In the genomic region with DNA sequence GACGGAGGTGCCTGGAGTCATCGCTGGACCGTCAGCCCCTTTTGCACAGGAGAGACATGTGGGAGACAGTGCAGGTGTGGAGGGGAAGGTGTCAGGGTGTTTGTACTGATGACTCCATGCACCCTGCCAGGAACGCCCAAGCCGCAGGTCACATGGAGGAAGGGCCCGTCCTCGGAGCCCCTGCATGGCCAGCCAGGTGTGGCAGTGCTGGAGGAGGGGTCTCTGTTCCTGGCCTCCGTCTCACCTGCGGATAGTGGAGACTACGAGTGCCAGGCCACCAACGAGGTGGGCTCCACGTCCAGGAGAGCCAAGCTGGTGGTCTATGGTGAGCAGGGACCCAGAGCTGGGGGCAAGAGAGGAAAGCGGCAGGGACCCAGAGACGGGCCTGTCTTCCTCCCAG, we compare ENCODE assay signal across 36 cellular contexts.
"Had no signal": no experiment of that assay in that cellular context is flagged by ENCODE, and none has a peak within 500 bp of the region (broad histone marks: within the 10 kb centered on the region; RNA-seq: fewer than 3 reads in every experiment).

No MANE protein-coding gene starts in this region.

- H3K9me3 Mint-ChIP-seq: activated B cell treated with CpG ODN at 0.5 μM for 24 hours; activated CD4-positive, alpha-beta memory T cell treated with anti-CD3 and anti-CD28 coated beads, Interleukin-2, amount 10 ng/mL, durations not matched to agents 7 days and 5 days; activated CD4-positive, alpha-beta T cell treated with anti-CD3 and anti-CD28 coated beads, Interleukin-2, amount 10 ng/mL, durations not matched to agents 7 days and 5 days; activated naive CD4-positive, alpha-beta T cell treated with anti-CD3 and anti-CD28 coated beads, Interleukin-2, amount 10 ng/mL, durations not matched to agents 7 days and 5 days; activated naive CD4-positive, alpha-beta T cell treated with anti-CD3 and anti-CD28 coated beads, Interleukin-2, amount 50 U/mL, for 24 hours; activated naive CD8-positive, alpha-beta T cell treated with anti-CD3 and anti-CD28 coated beads, Interleukin-2, amount 10 ng/mL, durations not matched to agents 7 days and 5 days; activated naive CD8-positive, alpha-beta T cell treated with anti-CD3 and anti-CD28 coated beads, Interleukin-2, amount 50 U/mL, for 24 hours; activated T-cell treated with anti-CD3 and anti-CD28 coated beads, Interleukin-2, amount 50 U/mL, for 24 hours; activated T-helper 2 cell treated with anti-CD3 and anti-CD28 coated beads, Interferon-gamma antibody, Interleukin-2, Interleukin-4, amounts not matched to agents 10 μg/mL and 5 μg/mL and 100 μg/mL, durations not matched to agents 14 hours and 24 hours and 36 hours; brain; central memory CD8-positive, alpha-beta T cell; T-helper 1 cell treated with Interleukin-12 subunit alpha and Interleukin-12 subunit beta and Interleukin-4 antibody, amounts not matched to agents 30 μg/mL and 1 μg/mL, for 36 hours; T-helper 2 cell treated with Interferon-gamma antibody and Interleukin-4, amounts not matched to agents 5 μg/mL and 100 μg/mL, for 36 hours had no signal

- H3K4me1 Mint-ChIP-seq: activated CD4-positive, alpha-beta memory T cell treated with anti-CD3 and anti-CD28 coated beads, Interleukin-2, amount 10 ng/mL, durations not matched to agents 7 days and 5 days; activated CD4-positive, alpha-beta T cell treated with anti-CD3 and anti-CD28 coated beads for 36 hours; activated CD4-positive, alpha-beta T cell treated with anti-CD3 and anti-CD28 coated beads, Interleukin-2, amount 10 ng/mL, durations not matched to agents 7 days and 5 days; activated CD8-positive, alpha-beta memory T cell treated with anti-CD3 and anti-CD28 coated beads, Interleukin-2, amount 10 ng/mL, durations not matched to agents 7 days and 5 days; activated naive CD4-positive, alpha-beta T cell treated with anti-CD3 and anti-CD28 coated beads, Interleukin-2, amount 10 ng/mL, durations not matched to agents 7 days and 5 days; activated naive CD4-positive, alpha-beta T cell treated with anti-CD3 and anti-CD28 coated beads, Interleukin-2, amount 50 U/mL, for 24 hours; activated naive CD8-positive, alpha-beta T cell treated with anti-CD3 and anti-CD28 coated beads, Interleukin-2, amount 10 ng/mL, durations not matched to agents 7 days and 5 days; activated naive CD8-positive, alpha-beta T cell treated with anti-CD3 and anti-CD28 coated beads, Interleukin-2, amount 50 U/mL, for 24 hours; brain; central memory CD8-positive, alpha-beta T cell had no signal

- H3K9me3 ChIP-seq: ascending aorta had no signal

- H3K4me3 ChIP-seq: ascending aorta, cardiac muscle cell had no signal

- H3K4me3 Mint-ChIP-seq: activated B cell treated with CpG ODN at 0.5 μM for 24 hours; activated CD4-positive, alpha-beta memory T cell treated with anti-CD3 and anti-CD28 coated beads, Interleukin-2, amount 10 ng/mL, durations not matched to agents 7 days and 5 days; activated CD4-positive, alpha-beta T cell treated with anti-CD3 and anti-CD28 coated beads for 36 hours; activated CD4-positive, alpha-beta T cell treated with anti-CD3 and anti-CD28 coated beads, Interleukin-2, amount 10 ng/mL, durations not matched to agents 7 days and 5 days; activated CD8-positive, alpha-beta memory T cell treated with anti-CD3 and anti-CD28 coated beads, Interleukin-2, amount 10 ng/mL, durations not matched to agents 7 days and 5 days; activated CD8-positive, alpha-beta T cell treated with anti-CD3 and anti-CD28 coated beads, Interleukin-2, amount 10 ng/mL, durations not matched to agents 7 days and 5 days; activated naive CD4-positive, alpha-beta T cell treated with anti-CD3 and anti-CD28 coated beads, Interleukin-2, amount 10 ng/mL, durations not matched to agents 7 days and 5 days; activated naive CD4-positive, alpha-beta T cell treated with anti-CD3 and anti-CD28 coated beads, Interleukin-2, amount 50 U/mL, for 24 hours; activated naive CD8-positive, alpha-beta T cell; activated naive CD8-positive, alpha-beta T cell treated with anti-CD3 and anti-CD28 coated beads, Interleukin-2, amount 10 ng/mL, durations not matched to agents 7 days and 5 days; activated naive CD8-positive, alpha-beta T cell treated with anti-CD3 and anti-CD28 coated beads, Interleukin-2, amount 50 U/mL, for 24 hours; activated T-cell treated with anti-CD3 and anti-CD28 coated beads, Interleukin-2, amount 50 U/mL, for 24 hours; brain; central memory CD8-positive, alpha-beta T cell; T-helper 1 cell treated with Interleukin-12 subunit alpha and Interleukin-12 subunit beta and Interleukin-4 antibody, amounts not matched to agents 30 μg/mL and 1 μg/mL, for 36 hours; T-helper 2 cell treated with Interferon-gamma antibody and Interleukin-4, amounts not matched to agents 5 μg/mL and 100 μg/mL, for 36 hours had no signal

- H3K36me3 ChIP-seq: ascending aorta, cardiac muscle cell had no signal

- H3K27ac Mint-ChIP-seq: activated B cell treated with CpG ODN at 0.5 μM for 24 hours; activated CD4-positive, alpha-beta memory T cell treated with anti-CD3 and anti-CD28 coated beads, Interleukin-2, amount 10 ng/mL, durations not matched to agents 7 days and 5 days; activated CD4-positive, alpha-beta T cell treated with anti-CD3 and anti-CD28 coated beads for 36 hours; activated CD4-positive, alpha-beta T cell treated with anti-CD3 and anti-CD28 coated beads, Interleukin-2, amount 10 ng/mL, durations not matched to agents 7 days and 5 days; activated CD8-positive, alpha-beta memory T cell treated with anti-CD3 and anti-CD28 coated beads, Interleukin-2, amount 10 ng/mL, durations not matched to agents 7 days and 5 days; activated CD8-positive, alpha-beta T cell treated with anti-CD3 and anti-CD28 coated beads, Interleukin-2, amount 10 ng/mL, durations not matched to agents 7 days and 5 days; activated naive CD4-positive, alpha-beta T cell treated with anti-CD3 and anti-CD28 coated beads, Interleukin-2, amount 10 ng/mL, durations not matched to agents 7 days and 5 days; activated naive CD4-positive, alpha-beta T cell treated with anti-CD3 and anti-CD28 coated beads, Interleukin-2, amount 50 U/mL, for 24 hours; activated naive CD8-positive, alpha-beta T cell; activated naive CD8-positive, alpha-beta T cell treated with anti-CD3 and anti-CD28 coated beads, Interleukin-2, amount 10 ng/mL, durations not matched to agents 7 days and 5 days; activated naive CD8-positive, alpha-beta T cell treated with anti-CD3 and anti-CD28 coated beads, Interleukin-2, amount 50 U/mL, for 24 hours; activated T-cell treated with anti-CD3 and anti-CD28 coated beads, Interleukin-2, amount 50 U/mL, for 24 hours; activated T-helper 2 cell treated with anti-CD3 and anti-CD28 coated beads, Interferon-gamma antibody, Interleukin-2, Interleukin-4, amounts not matched to agents 10 μg/mL and 5 μg/mL and 100 μg/mL, durations not matched to agents 14 hours and 24 hours and 36 hours; brain; T-helper 1 cell treated with Interleukin-12 subunit alpha and Interleukin-12 subunit beta and Interleukin-4 antibody, amounts not matched to agents 30 μg/mL and 1 μg/mL, for 36 hours; T-helper 2 cell treated with Interferon-gamma antibody and Interleukin-4, amounts not matched to agents 5 μg/mL and 100 μg/mL, for 36 hours had no signal

- H3K27ac ChIP-seq: ascending aorta, cardiac muscle cell, VCaP had no signal

- DNase-seq: activated B cell treated with CpG ODN at 0.5 μM for 24 hours; activated CD4-positive, alpha-beta memory T cell treated with anti-CD3 and anti-CD28 coated beads, Interleukin-2, amount 10 ng/mL, durations not matched to agents 7 days and 5 days; activated CD4-positive, alpha-beta T cell treated with anti-CD3 and anti-CD28 coated beads for 1 hour; activated CD4-positive, alpha-beta T cell treated with anti-CD3 and anti-CD28 coated beads for 36 hours; activated CD4-positive, alpha-beta T cell treated with anti-CD3 and anti-CD28 coated beads for 48 hours; activated CD4-positive, alpha-beta T cell treated with anti-CD3 and anti-CD28 coated beads, Interleukin-2, amount 10 ng/mL, durations not matched to agents 7 days and 5 days; activated CD4-positive, alpha-beta T cell treated with anti-CD3 and anti-CD28 coated beads, Interleukin-2, amount 50 U/mL, for 48 hours; activated CD8-positive, alpha-beta memory T cell treated with anti-CD3 and anti-CD28 coated beads for 24 hours; activated CD8-positive, alpha-beta memory T cell treated with anti-CD3 and anti-CD28 coated beads, Interleukin-2, amount 10 ng/mL, durations not matched to agents 7 days and 5 days; activated CD8-positive, alpha-beta memory T cell treated with anti-CD3 and anti-CD28 coated beads, Interleukin-2, amount 50 U/mL, for 48 hours; activated CD8-positive, alpha-beta T cell treated with anti-CD3 and anti-CD28 coated beads, Interleukin-2, amount 10 ng/mL, durations not matched to agents 7 days and 5 days; activated effector memory CD4-positive, alpha-beta T cell treated with Interleukin-2 at 50 U/mL for 16 hours; activated gamma-delta T cell; activated naive CD4-positive, alpha-beta T cell treated with anti-CD3 and anti-CD28 coated beads, Interleukin-2, amount 10 ng/mL, durations not matched to agents 7 days and 5 days; activated naive CD4-positive, alpha-beta T cell treated with Interleukin-2 at 50 U/mL for 16 hours; activated naive CD8-positive, alpha-beta T cell treated with anti-CD3 and anti-CD28 coated beads, Interleukin-2, amount 10 ng/mL, durations not matched to agents 7 days and 5 days; activated naive CD8-positive, alpha-beta T cell treated with anti-CD3 and anti-CD28 coated beads, Interleukin-2, amount 50 U/mL, for 24 hours; activated T-cell treated with anti-CD3 and anti-CD28 coated beads, Interleukin-2, amount 50 U/mL, for 24 hours; activated T-cell treated with anti-CD3 and anti-CD28 coated beads, Interleukin-2, amount 50 U/mL, for 48 hours; amygdala; anterior cingulate cortex; caudate nucleus; cerebellar nuclear complex; T-helper 1 cell; T-helper 2 cell; T-helper 9 cell had no signal

- H3K4me1 ChIP-seq: ascending aorta had no signal

- H3K27me3 Mint-ChIP-seq: activated B cell treated with CpG ODN at 0.5 μM for 24 hours; activated CD4-positive, alpha-beta memory T cell treated with anti-CD3 and anti-CD28 coated beads, Interleukin-2, amount 10 ng/mL, durations not matched to agents 7 days and 5 days; activated CD4-positive, alpha-beta T cell treated with anti-CD3 and anti-CD28 coated beads for 36 hours; activated CD4-positive, alpha-beta T cell treated with anti-CD3 and anti-CD28 coated beads, Interleukin-2, amount 10 ng/mL, durations not matched to agents 7 days and 5 days; activated CD8-positive, alpha-beta memory T cell treated with anti-CD3 and anti-CD28 coated beads, Interleukin-2, amount 10 ng/mL, durations not matched to agents 7 days and 5 days; activated naive CD4-positive, alpha-beta T cell treated with anti-CD3 and anti-CD28 coated beads, Interleukin-2, amount 10 ng/mL, durations not matched to agents 7 days and 5 days; activated naive CD4-positive, alpha-beta T cell treated with anti-CD3 and anti-CD28 coated beads, Interleukin-2, amount 50 U/mL, for 24 hours; activated naive CD8-positive, alpha-beta T cell; activated naive CD8-positive, alpha-beta T cell treated with anti-CD3 and anti-CD28 coated beads, Interleukin-2, amount 10 ng/mL, durations not matched to agents 7 days and 5 days; activated naive CD8-positive, alpha-beta T cell treated with anti-CD3 and anti-CD28 coated beads, Interleukin-2, amount 50 U/mL, for 24 hours; brain; central memory CD8-positive, alpha-beta T cell had no signal

- ATAC-seq: activated CD4-positive, alpha-beta T cell treated with anti-CD3 and anti-CD28 coated beads for 36 hours; activated CD8-positive, alpha-beta memory T cell treated with anti-CD3 and anti-CD28 coated beads, Interleukin-2, amount 10 ng/mL, durations not matched to agents 7 days and 5 days; activated naive CD8-positive, alpha-beta T cell treated with anti-CD3 and anti-CD28 coated beads, Interleukin-2, amount 50 U/mL, for 24 hours had no signal

- H3K36me3 Mint-ChIP-seq: activated CD8-positive, alpha-beta memory T cell treated with anti-CD3 and anti-CD28 coated beads, Interleukin-2, amount 10 ng/mL, durations not matched to agents 7 days and 5 days; activated naive CD4-positive, alpha-beta T cell treated with anti-CD3 and anti-CD28 coated beads, Interleukin-2, amount 10 ng/mL, durations not matched to agents 7 days and 5 days; activated naive CD4-positive, alpha-beta T cell treated with anti-CD3 and anti-CD28 coated beads, Interleukin-2, amount 50 U/mL, for 24 hours; activated naive CD8-positive, alpha-beta T cell; activated naive CD8-positive, alpha-beta T cell treated with anti-CD3 and anti-CD28 coated beads, Interleukin-2, amount 10 ng/mL, durations not matched to agents 7 days and 5 days; brain had no signal

- H3K27me3 ChIP-seq: ascending aorta, cardiac muscle cell had no signal
